26 cellular contexts compared by ENCODE assay signal in the genomic region with DNA sequence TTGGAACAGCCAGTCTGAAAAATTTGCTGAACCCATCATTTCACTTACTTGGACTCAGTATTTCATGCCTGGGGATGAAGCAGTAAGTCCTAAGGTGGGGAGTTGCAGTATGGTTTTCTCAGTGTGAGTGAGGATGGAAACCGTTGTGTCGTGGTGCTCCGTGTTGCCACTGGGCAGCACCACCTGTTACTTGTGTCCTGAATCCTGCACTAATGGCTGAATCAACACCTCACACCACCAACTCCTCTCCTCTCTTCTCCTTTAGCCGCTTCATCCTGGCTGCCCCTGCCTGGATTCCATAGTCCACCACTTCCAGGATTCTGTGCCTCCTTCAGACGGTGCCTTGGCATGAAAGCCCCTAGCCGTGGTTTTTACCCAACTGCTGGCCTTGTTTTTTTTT. TPM values are rescaled to one million over a fixed set of nuclear protein-coding genes. Genes with fewer than 3 reads are reported as not detected.
DNase-seq lines count a peak whose midpoint lies in the region; ATAC-seq, FAIRE-seq and TF ChIP-seq lines count a peak whose summit lies in the region.
"Had no signal": no experiment of that assay in that cellular context is flagged by ENCODE, and none has a peak within 500 bp of the region (broad histone marks: within the 10 kb centered on the region; RNA-seq: fewer than 3 reads in every experiment).

No MANE protein-coding gene starts in this region.

- intact Hi-C loops in ascending aorta (cut with DNase I) = no loop called here
- intact Hi-C loops in sigmoid colon (cut with DNase I) = loop anchor here (5.0 kb wide), 2 partner anchors 114 to 1074 kb away; a partner anchor contains a TSS

- peak; percentile 68 for FAIRE-seq in GM12891 (lab: Jason Lieb, UNC)

- TF ChIP-seq CTCF in ascending aorta (IDR thresholded peaks at IDR 0.05) = no peak
- TF ChIP-seq CTCF in sigmoid colon (IDR thresholded peaks at IDR 0.05) = no peak

- no peak for TF ChIP-seq EP300 in sigmoid colon (IDR thresholded peaks at IDR 0.05)

- H3K27ac ChIP-seq in ascending aorta (peak overlapping the region; percentile 27 to 93), sigmoid colon (no peak overlapping the region)
- H3K27ac ChIP-seq: HL-60, left lung had no signal

- peaks cover 3 to 16% of the 10 kb centered on the region in 2 donors for H3K4me1 ChIP-seq in ascending aorta
- peaks cover 0 to 27% (median 18%) of the 10 kb centered on the region in 4 donors for H3K4me1 ChIP-seq in sigmoid colon

- peak; percentile 49 for DNase-seq in activated effector memory CD4-positive, alpha-beta T cell treated with anti-CD3 and anti-CD28 coated beads, Interleukin-2, amount 50 U/mL, for 16 hours
- DNase-seq in activated effector memory CD4-positive, alpha-beta T cell treated with Interleukin-2 at 50 U/mL for 16 hours = no peak
- DNase-seq in GM12891 (ENCODE audit: insufficient read length, low spot score) = no peak
- DNase-seq in ascending aorta (ENCODE audit: low spot score in 2 of 2) = no peak
- peak; percentile 27 for DNase-seq in sigmoid colon
- no peak for DNase-seq in NCI-H1694 (lab: John Stamatoyannopoulos, UW)
- DNase-seq in NCI-H2196 (lab: John Stamatoyannopoulos, UW; ENCODE audit: unreplicated experiment) = no peak
- DNase-seq: ACHN; activated CD8-positive, alpha-beta T cell treated with anti-CD3 and anti-CD28 coated beads for 36 hours; anterior cingulate cortex; effector memory CD4-positive, alpha-beta T cell; KG1; mesenchymal stem cell; NCI-H1105; NCI-H187 treated with DMSO at 0.1 percent for 48 hours; NCI-H2171; NCI-H524; PC-3; SK-N-SH; stimulated activated CD4-positive, alpha-beta T cell treated with anti-CD3 and anti-CD28 coated beads, Interleukin-4, amount 100 ng/mL, for 1 hour; trophoblast cell had no signal

- H3K9me3 ChIP-seq in ascending aorta (no peaks in the 10 kb centered on the region), sigmoid colon (no peaks in the 10 kb centered on the region)
- H3K9me3 ChIP-seq: left lung, SK-N-SH had no signal

- H3K27me3 ChIP-seq in ascending aorta (no peaks in the 10 kb centered on the region), sigmoid colon (no peaks in the 10 kb centered on the region)
- H3K27me3 ChIP-seq: left lung had no signal

- H3K4me3 ChIP-seq in ascending aorta (no peak overlapping the region), sigmoid colon (no peak overlapping the region)
- H3K4me3 ChIP-seq: coronary artery, left lung had no signal

- no peak for TF ChIP-seq POLR2A in GM12891 (IDR thresholded peaks at IDR 0.05; ENCODE audit: low read depth, low read length)
- TF ChIP-seq POLR2A in sigmoid colon (IDR thresholded peaks at IDR 0.05) = no peak

- WGBS in sigmoid colon, 2 donors = 78 to 83% methylated on average over 6 of the region's 6 CpGs

- peaks cover 4 to 18% of the 10 kb centered on the region in 2 donors for H3K36me3 ChIP-seq in ascending aorta
- peaks cover 0 to 32% (median 10%) of the 10 kb centered on the region in 4 donors for H3K36me3 ChIP-seq in sigmoid colon

- ATAC-seq in SK-N-SH treated with all-trans-retinoic acid at 6 μM for 48 hours = no peak
- ATAC-seq: activated CD8-positive, alpha-beta T cell treated with anti-CD3 and anti-CD28 coated beads for 36 hours; left lung; PC-3; sciatic nerve had no signal

TF ChIP-seq in GM12891, 5 proteins besides CTCF, POLR2A, EP300 and RAD21:
- no peak for TF ChIP-seq POLR2AphosphoS5 (IDR thresholded peaks at IDR 0.05; ENCODE audit: low read depth, low read length)

TF ChIP-seq in SK-N-SH treated with all-trans-retinoic acid at 6 μM for 48 hours, 23 proteins besides CTCF, POLR2A, EP300 and RAD21:
- TF ChIP-seq OSR1 (CRISPR knock-in tag; IDR thresholded peaks at IDR 0.05) = no peak
- no peak for TF ChIP-seq ESRRG (CRISPR knock-in tag; IDR thresholded peaks at IDR 0.05)
- no peak for TF ChIP-seq TCF4 (CRISPR knock-in tag; IDR thresholded peaks at IDR 0.05; ENCODE audit: borderline replicate concordance)
- TF ChIP-seq ZNF8 (CRISPR knock-in tag; IDR thresholded peaks at IDR 0.05) = no peak
- no peak for TF ChIP-seq BACH2 (CRISPR knock-in tag; IDR thresholded peaks at IDR 0.05; ENCODE audit: borderline replicate concordance)
- TF ChIP-seq TOX (CRISPR knock-in tag; IDR thresholded peaks at IDR 0.05; ENCODE audit: borderline replicate concordance) = no peak
- TF ChIP-seq, protein P1, sequence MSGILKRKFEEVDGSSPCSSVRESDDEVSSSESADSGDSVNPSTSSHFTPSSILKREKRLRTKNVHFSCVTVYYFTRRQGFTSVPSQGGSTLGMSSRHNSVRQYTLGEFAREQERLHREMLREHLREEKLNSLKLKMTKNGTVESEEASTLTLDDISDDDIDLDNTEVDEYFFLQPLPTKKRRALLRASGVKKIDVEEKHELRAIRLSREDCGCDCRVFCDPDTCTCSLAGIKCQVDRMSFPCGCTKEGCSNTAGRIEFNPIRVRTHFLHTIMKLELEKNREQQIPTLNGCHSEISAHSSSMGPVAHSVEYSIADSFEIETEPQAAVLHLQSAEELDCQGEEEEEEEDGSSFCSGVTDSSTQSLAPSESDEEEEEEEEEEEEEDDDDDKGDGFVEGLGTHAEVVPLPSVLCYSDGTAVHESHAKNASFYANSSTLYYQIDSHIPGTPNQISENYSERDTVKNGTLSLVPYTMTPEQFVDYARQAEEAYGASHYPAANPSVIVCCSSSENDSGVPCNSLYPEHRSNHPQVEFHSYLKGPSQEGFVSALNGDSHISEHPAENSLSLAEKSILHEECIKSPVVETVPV (CRISPR knock-in tag; IDR thresholded peaks at IDR 0.05) = no peak
- TF ChIP-seq ARNTL (CRISPR knock-in tag; IDR thresholded peaks at IDR 0.05; ENCODE audit: borderline replicate concordance, low read depth) = no peak
- TF ChIP-seq PPARA (CRISPR knock-in tag; IDR thresholded peaks at IDR 0.05; ENCODE audit: borderline replicate concordance) = no peak
- TF ChIP-seq, protein P2, sequence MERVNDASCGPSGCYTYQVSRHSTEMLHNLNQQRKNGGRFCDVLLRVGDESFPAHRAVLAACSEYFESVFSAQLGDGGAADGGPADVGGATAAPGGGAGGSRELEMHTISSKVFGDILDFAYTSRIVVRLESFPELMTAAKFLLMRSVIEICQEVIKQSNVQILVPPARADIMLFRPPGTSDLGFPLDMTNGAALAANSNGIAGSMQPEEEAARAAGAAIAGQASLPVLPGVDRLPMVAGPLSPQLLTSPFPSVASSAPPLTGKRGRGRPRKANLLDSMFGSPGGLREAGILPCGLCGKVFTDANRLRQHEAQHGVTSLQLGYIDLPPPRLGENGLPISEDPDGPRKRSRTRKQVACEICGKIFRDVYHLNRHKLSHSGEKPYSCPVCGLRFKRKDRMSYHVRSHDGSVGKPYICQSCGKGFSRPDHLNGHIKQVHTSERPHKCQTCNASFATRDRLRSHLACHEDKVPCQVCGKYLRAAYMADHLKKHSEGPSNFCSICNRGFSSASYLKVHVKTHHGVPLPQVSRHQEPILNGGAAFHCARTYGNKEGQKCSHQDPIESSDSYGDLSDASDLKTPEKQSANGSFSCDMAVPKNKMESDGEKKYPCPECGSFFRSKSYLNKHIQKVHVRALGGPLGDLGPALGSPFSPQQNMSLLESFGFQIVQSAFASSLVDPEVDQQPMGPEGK (CRISPR knock-in tag; IDR thresholded peaks at IDR 0.05; ENCODE audit: borderline replicate concordance) = no peak
- no peak for TF ChIP-seq SNAI2 (CRISPR knock-in tag; IDR thresholded peaks at IDR 0.05)
- no peak for TF ChIP-seq GLIS3 (CRISPR knock-in tag; IDR thresholded peaks at IDR 0.05)
- TF ChIP-seq, protein P3, sequence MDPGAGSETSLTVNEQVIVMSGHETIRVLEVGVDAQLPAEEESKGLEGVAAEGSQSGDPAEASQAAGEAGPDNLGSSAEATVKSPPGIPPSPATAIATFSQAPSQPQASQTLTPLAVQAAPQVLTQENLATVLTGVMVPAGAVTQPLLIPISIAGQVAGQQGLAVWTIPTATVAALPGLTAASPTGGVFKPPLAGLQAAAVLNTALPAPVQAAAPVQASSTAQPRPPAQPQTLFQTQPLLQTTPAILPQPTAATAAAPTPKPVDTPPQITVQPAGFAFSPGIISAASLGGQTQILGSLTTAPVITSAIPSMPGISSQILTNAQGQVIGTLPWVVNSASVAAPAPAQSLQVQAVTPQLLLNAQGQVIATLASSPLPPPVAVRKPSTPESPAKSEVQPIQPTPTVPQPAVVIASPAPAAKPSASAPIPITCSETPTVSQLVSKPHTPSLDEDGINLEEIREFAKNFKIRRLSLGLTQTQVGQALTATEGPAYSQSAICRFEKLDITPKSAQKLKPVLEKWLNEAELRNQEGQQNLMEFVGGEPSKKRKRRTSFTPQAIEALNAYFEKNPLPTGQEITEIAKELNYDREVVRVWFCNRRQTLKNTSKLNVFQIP (CRISPR knock-in tag; IDR thresholded peaks at IDR 0.05; ENCODE audit: borderline replicate concordance, low read depth) = no peak
- TF ChIP-seq ZNF565 (CRISPR knock-in tag; conservative IDR thresholded peaks at IDR 0.05; ENCODE audit: low read depth) = no peak

RNA-seq across cellular contexts. Expression of a gene that starts 3.0 kb away (rescaled TPM):
- 12.5 TPM for polyA plus RNA-seq in GM12891 (2012; ENCODE audit: low read depth, missing spikeins)
- total RNA-seq in ascending aorta (23.3 TPM), sigmoid colon (10 to 100 TPM; 14.5 to 35.7 (median 18.8) TPM)
- 10 to 100 TPM in 1 of 3 donors, 1 to 10 TPM in 2; 3.2 to 22.3 (median 4.2) TPM for polyA plus RNA-seq in sigmoid colon

RNA-seq across cellular contexts. Expression of a gene that starts 17.7 kb away (rescaled TPM):
- 19.9 TPM for polyA plus RNA-seq in GM12891 (2012; ENCODE audit: low read depth, missing spikeins)
- 22.7 TPM for total RNA-seq in ascending aorta
- 10 to 100 TPM in 1 of 4 donors, 1 to 10 TPM in 3; 7.6 to 15.6 (median 8.9) TPM for total RNA-seq in sigmoid colon
- polyA plus RNA-seq in sigmoid colon = 10 to 100 TPM in 1 of 3 donors, 1 to 10 TPM in 2; 9.0 to 33.8 (median 9.7) TPM

RNA-seq across cellular contexts. Expression of a gene that starts 52.3 kb away (rescaled TPM):
- polyA plus RNA-seq in GM12891 (2012; ENCODE audit: low read depth, missing spikeins) = 5.8 TPM
- 156 TPM for total RNA-seq in ascending aorta
- total RNA-seq in sigmoid colon = 10 to 100 TPM; 13.2 to 29.1 (median 18.6) TPM
- polyA plus RNA-seq in sigmoid colon = 10 to 100 TPM in 1 of 3 donors, 1 to 10 TPM in 2; 5.3 to 17.5 (median 5.4) TPM

Comparison
In these comparisons a context has a peak if more than half of its experiments do, and no peak if none do; other contexts are left out.
1. DNase-seq: peak in activated effector memory CD4-positive, alpha-beta T cell treated with anti-CD3 and anti-CD28 coated beads, Interleukin-2, amount 50 U/mL, for 16 hours (single experiment) and sigmoid colon (single experiment); none in activated effector memory CD4-positive, alpha-beta T cell treated with Interleukin-2 at 50 U/mL for 16 hours (single experiment), GM12891 (single experiment), ascending aorta (0 of 2), NCI-H1694 (single experiment) and NCI-H2196 (single experiment).
2. H3K27ac ChIP-seq: peak in ascending aorta (2 of 2); none in sigmoid colon (0 of 4).